In the genomic region with DNA sequence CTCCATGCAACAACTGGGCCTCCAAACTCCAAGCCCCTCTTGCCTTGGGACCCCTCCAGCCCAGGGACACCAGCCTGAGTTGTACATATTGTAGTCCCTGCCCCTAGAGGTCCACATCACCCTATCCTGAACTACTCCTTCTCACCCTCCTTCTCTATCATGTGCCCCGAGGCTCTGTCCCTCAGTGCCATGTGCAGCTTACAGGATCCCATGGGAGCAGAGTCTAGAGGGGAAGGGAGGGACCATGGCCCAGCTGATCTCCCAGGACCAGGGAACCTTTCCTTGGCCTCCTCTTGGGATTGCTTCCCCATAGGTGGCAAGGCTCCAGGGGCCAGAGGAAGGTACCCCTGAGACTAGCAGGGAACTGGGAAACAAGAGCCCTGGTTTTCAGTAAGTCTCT, we compare ENCODE assay signal across 22 cellular contexts. TPM values are rescaled to one million over a fixed set of nuclear protein-coding genes. Genes with fewer than 3 reads are reported as not detected.
"Had no signal": no experiment of that assay in that cellular context is flagged by ENCODE, and none has a peak within 500 bp of the region (broad histone marks: within the 10 kb centered on the region; RNA-seq: fewer than 3 reads in every experiment).

No MANE protein-coding gene starts in this region.

- H3K36me3 Mint-ChIP-seq: natural killer cell; stimulated activated naive B cell treated with anti-CD40 and anti-IgM and Interleukin-4, amounts not matched to agents 10 μg/mL and 1 μg/mL and 100 μg/mL, for 72 hours had no signal

- H3K4me3 Mint-ChIP-seq: activated CD4-positive, alpha-beta T cell treated with anti-CD3 and anti-CD28 coated beads for 36 hours; activated CD8-positive, alpha-beta T cell treated with anti-CD3 and anti-CD28 coated beads for 36 hours; activated naive CD8-positive, alpha-beta T cell treated with anti-CD3 and anti-CD28 coated beads, Interleukin-2, amount 50 U/mL, for 24 hours; activated T-helper 1 cell treated with anti-CD3 and anti-CD28 coated beads, Interleukin-12 subunit alpha, Interleukin-12 subunit beta, Interleukin-2, Interleukin-4 antibody, amounts not matched to agents 30 ng/mL and 10 ng/mL and 1 ng/mL, durations not matched to agents 14 hours and 24 hours and 36 hours; natural killer cell; stimulated activated naive B cell treated with anti-CD40 and anti-IgM and Interleukin-4, amounts not matched to agents 10 μg/mL and 1 μg/mL and 100 μg/mL, for 72 hours had no signal

- ATAC-seq: activated CD4-positive, alpha-beta T cell treated with anti-CD3 and anti-CD28 coated beads for 36 hours; activated CD8-positive, alpha-beta T cell treated with anti-CD3 and anti-CD28 coated beads for 36 hours; activated naive CD8-positive, alpha-beta T cell treated with anti-CD3 and anti-CD28 coated beads, Interleukin-2, amount 50 U/mL, for 24 hours; heart right ventricle; left lobe of liver; natural killer cell; sciatic nerve; stimulated activated naive B cell treated with anti-CD40 and anti-IgM and Interleukin-4, amounts not matched to agents 10 μg/mL and 1 μg/mL and 100 μg/mL, for 72 hours had no signal

- H3K4me1 Mint-ChIP-seq: activated CD4-positive, alpha-beta T cell treated with anti-CD3 and anti-CD28 coated beads for 36 hours; activated naive CD8-positive, alpha-beta T cell treated with anti-CD3 and anti-CD28 coated beads, Interleukin-2, amount 50 U/mL, for 24 hours; natural killer cell; stimulated activated naive B cell treated with anti-CD40 and anti-IgM and Interleukin-4, amounts not matched to agents 10 μg/mL and 1 μg/mL and 100 μg/mL, for 72 hours had no signal

- DNase-seq: activated CD4-positive, alpha-beta T cell treated with anti-CD3 and anti-CD28 coated beads for 36 hours; activated CD8-positive, alpha-beta memory T cell treated with anti-CD3 and anti-CD28 coated beads, Interleukin-2, amount 50 U/mL, for 48 hours; activated CD8-positive, alpha-beta T cell treated with anti-CD3 and anti-CD28 coated beads for 36 hours; activated naive CD4-positive, alpha-beta T cell treated with Interleukin-2 at 50 U/mL for 16 hours; activated naive CD8-positive, alpha-beta T cell treated with anti-CD3 and anti-CD28 coated beads, Interleukin-2, amount 50 U/mL, for 24 hours; foreskin melanocyte; heart right ventricle; islet precursor cell; natural killer cell; spleen; stimulated activated CD4-positive, alpha-beta T cell treated with anti-CD3 and anti-CD28 coated beads, Interleukin-1b, Interleukin-23, amount 100 ng/mL, for 48 hours; stimulated activated naive B cell treated with anti-CD40 and anti-IgM and Interleukin-4, amounts not matched to agents 10 μg/mL and 1 μg/mL and 100 μg/mL, for 72 hours; substantia nigra; T1000; transverse colon had no signal

- H3K27ac Mint-ChIP-seq: activated CD4-positive, alpha-beta T cell treated with anti-CD3 and anti-CD28 coated beads for 36 hours; activated CD8-positive, alpha-beta T cell treated with anti-CD3 and anti-CD28 coated beads for 36 hours; activated naive CD8-positive, alpha-beta T cell treated with anti-CD3 and anti-CD28 coated beads, Interleukin-2, amount 50 U/mL, for 24 hours; activated T-helper 1 cell treated with anti-CD3 and anti-CD28 coated beads, Interleukin-12 subunit alpha, Interleukin-12 subunit beta, Interleukin-2, Interleukin-4 antibody, amounts not matched to agents 30 ng/mL and 10 ng/mL and 1 ng/mL, durations not matched to agents 14 hours and 24 hours and 36 hours; natural killer cell; stimulated activated naive B cell treated with anti-CD40 and anti-IgM and Interleukin-4, amounts not matched to agents 10 μg/mL and 1 μg/mL and 100 μg/mL, for 72 hours had no signal

- H3K9me3 Mint-ChIP-seq: activated CD8-positive, alpha-beta T cell treated with anti-CD3 and anti-CD28 coated beads for 36 hours; activated naive CD8-positive, alpha-beta T cell treated with anti-CD3 and anti-CD28 coated beads, Interleukin-2, amount 50 U/mL, for 24 hours; activated T-helper 1 cell treated with anti-CD3 and anti-CD28 coated beads, Interleukin-12 subunit alpha, Interleukin-12 subunit beta, Interleukin-2, Interleukin-4 antibody, amounts not matched to agents 30 ng/mL and 10 ng/mL and 1 ng/mL, durations not matched to agents 14 hours and 24 hours and 36 hours; natural killer cell had no signal

- FAIRE-seq: astrocyte, colon had no signal

RNA-seq across cellular contexts. Expression of a gene that starts 35.3 kb away (rescaled TPM):
- total RNA-seq: activated CD4-positive, alpha-beta T cell treated with anti-CD3 and anti-CD28 coated beads for 36 hours; activated T-helper 1 cell treated with anti-CD3 and anti-CD28 coated beads, Interleukin-12 subunit alpha, Interleukin-12 subunit beta, Interleukin-2, Interleukin-4 antibody, amounts not matched to agents 30 ng/mL and 10 ng/mL and 1 ng/mL, durations not matched to agents 14 hours and 24 hours and 36 hours; osteocyte; pulmonary artery endothelial cell; transverse colon had no signal
